ENCODE assay signal across 1 cellular context in the genomic region with DNA sequence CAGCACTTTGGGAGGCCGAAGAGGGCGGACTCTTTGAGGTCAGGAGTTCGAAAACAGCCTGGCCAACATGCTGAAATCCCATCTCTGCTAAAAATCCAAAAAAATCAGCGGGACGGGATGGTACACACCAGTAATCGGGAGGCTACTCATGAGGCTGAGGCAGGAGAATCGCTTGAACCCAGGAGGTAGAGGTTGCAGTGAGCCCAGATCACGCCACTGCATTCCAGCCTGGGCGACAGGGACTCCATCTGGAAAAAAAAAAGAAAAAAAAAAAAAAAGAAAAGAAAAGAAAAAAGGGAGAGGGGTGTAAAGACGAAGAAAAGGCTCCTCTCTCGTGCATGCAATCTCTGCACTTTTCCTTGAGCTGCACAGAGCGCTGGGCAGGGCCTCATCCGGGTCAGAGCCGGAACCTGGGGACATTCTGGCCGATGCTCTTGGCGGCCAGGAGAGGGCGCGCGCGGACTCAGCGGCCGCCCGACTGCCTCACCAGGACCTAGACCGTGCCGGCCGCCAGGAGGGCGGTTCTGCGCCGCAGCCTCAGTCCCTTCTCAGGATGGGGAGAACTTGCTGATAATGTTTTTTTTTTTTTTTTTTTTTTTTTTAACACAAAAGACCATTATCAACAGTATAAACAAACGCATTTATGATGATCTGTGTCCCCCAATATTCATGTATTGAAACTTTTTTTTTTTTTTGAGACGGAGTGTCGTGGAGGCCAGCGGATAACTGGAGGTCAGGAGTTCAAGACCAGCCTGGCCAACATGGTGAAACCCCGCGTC.
TF ChIP-seq lines count a peak whose summit lies in the region.

No MANE protein-coding gene starts in this region.

TF ChIP-seq in H1, 55 proteins besides CTCF, POLR2A, EP300 and RAD21:
- TF ChIP-seq TEAD4 (IDR thresholded peaks at IDR 0.05; ENCODE audit: low read depth, low read length) (peak; percentile 67; the same call in 1 of the 2 replicates), CREB1 (IDR thresholded peaks at IDR 0.05) (peak; percentile 28; the same call in 1 of the 2 replicates)
- TF ChIP-seq, protein P1, sequence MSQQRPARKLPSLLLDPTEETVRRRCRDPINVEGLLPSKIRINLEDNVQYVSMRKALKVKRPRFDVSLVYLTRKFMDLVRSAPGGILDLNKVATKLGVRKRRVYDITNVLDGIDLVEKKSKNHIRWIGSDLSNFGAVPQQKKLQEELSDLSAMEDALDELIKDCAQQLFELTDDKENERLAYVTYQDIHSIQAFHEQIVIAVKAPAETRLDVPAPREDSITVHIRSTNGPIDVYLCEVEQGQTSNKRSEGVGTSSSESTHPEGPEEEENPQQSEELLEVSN (IDR thresholded peaks at IDR 0.05): no peak
TF ChIP-seq in H1: peak in this region for 2.
